ENCODE assay signal across 24 cellular contexts in the genomic region with DNA sequence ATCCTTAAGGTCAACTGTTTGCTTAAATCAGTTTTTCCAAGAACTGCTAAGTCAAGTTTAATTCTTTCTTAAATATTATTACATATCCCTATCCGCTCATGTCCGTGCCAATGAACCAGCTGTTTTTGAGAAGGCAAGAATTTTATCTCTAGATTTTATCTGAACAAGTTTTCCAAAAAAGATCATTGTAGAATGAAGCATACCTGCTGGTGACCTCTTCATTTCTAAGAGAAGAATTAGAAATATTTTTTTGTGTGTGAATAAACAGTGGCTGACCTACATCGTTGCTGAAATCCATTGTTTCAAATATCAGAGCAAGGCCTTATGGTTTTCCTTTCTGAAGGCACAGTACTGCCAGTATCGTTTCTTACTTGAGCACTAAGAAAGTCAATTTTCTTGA. TPM values are rescaled to one million over a fixed set of nuclear protein-coding genes. Genes with fewer than 3 reads are reported as not detected.
DNase-seq lines count a peak whose midpoint lies in the region; FAIRE-seq and TF ChIP-seq lines count a peak whose summit lies in the region.
"Had no signal": no experiment of that assay in that cellular context is flagged by ENCODE, and none has a peak within 500 bp of the region (broad histone marks: within the 10 kb centered on the region; RNA-seq: fewer than 3 reads in every experiment).

No MANE protein-coding gene starts in this region.

- H3K4me3 ChIP-seq in SJSA1 (no peak overlapping the region), parathyroid adenoma (ENCODE audit: low read depth, low read length) (no peak overlapping the region)
- H3K4me3 ChIP-seq: A549; BLaER1 treated with 17β-estradiol and CSF1 and Interleukin-3, amounts not matched to agents 10 nM and 100 nM had no signal

- peak; percentile 3 for FAIRE-seq in G401.6 (lab: Jason Lieb, UNC)
- FAIRE-seq: A549, GM12891, GM19239 had no signal

- H3K9ac ChIP-seq in parathyroid adenoma, result no peak overlapping the region
- H3K9ac ChIP-seq: BLaER1 treated with 17β-estradiol and CSF1 and Interleukin-3, amounts not matched to agents 10 nM and 100 nM had no signal

- H3K27me3 ChIP-seq in SJSA1 (replicated peaks) (no peaks in the 10 kb centered on the region), parathyroid adenoma (ENCODE audit: control insufficient read depth, insufficient read depth, low read length) (no peaks in the 10 kb centered on the region)
- H3K27me3 ChIP-seq: BLaER1 treated with 17β-estradiol and CSF1 and Interleukin-3, amounts not matched to agents 10 nM and 100 nM had no signal

- H3K36me3 ChIP-seq in SJSA1, result no peaks in the 10 kb centered on the region
- no peaks in the 10 kb centered on the region for H3K36me3 ChIP-seq in parathyroid adenoma (ENCODE audit: control insufficient read depth, insufficient read depth, low read length)
- H3K36me3 ChIP-seq: BLaER1 treated with 17β-estradiol and CSF1 and Interleukin-3, amounts not matched to agents 10 nM and 100 nM had no signal

- peaks cover 11% of the 10 kb centered on the region for H3K4me1 ChIP-seq in SJSA1 (replicated peaks)
- H3K4me1 ChIP-seq in parathyroid adenoma, result no peaks in the 10 kb centered on the region
- H3K4me1 ChIP-seq: A549 had no signal

- no peak overlapping the region for H3K4me3 Mint-ChIP-seq in mesothelial cell of epicardium
- H3K4me3 Mint-ChIP-seq: B cell; CD4-positive, alpha-beta T cell; CD8-positive, alpha-beta T cell had no signal

- no peaks in the 10 kb centered on the region for H3K36me3 Mint-ChIP-seq in mesothelial cell of epicardium
- H3K36me3 Mint-ChIP-seq: CD8-positive, alpha-beta T cell had no signal

- H3K27ac ChIP-seq in SJSA1, result peak overlapping the region; percentile 5; the same call in 1 of the 2 replicates
- H3K27ac ChIP-seq in parathyroid adenoma, result no peak overlapping the region
- H3K27ac ChIP-seq: 22Rv1; A549; BLaER1 treated with 17β-estradiol and CSF1 and Interleukin-3, amounts not matched to agents 10 nM and 100 nM; C4-2B had no signal

- DNase-seq in SJSA1 (ENCODE audit: low read depth in 1 of 2, low spot score in 2 of 2) (no peak), mesothelial cell of epicardium (ENCODE audit: low spot score in 2 of 2, unreplicated experiment in 2 of 2) (no peak), NCI-H2029 (lab: John Stamatoyannopoulos, UW) (no peak), COR-L47 (lab: John Stamatoyannopoulos, UW) (no peak)
- DNase-seq in NK-92 treated with Interleukin-12 subunit alpha and Interleukin-12 subunit beta, amount 100 ng/mL, for 24 hours (lab: John Stamatoyannopoulos, UW), result no peak
- DNase-seq: AML-193; CD4-positive, alpha-beta T cell; CD8-positive, alpha-beta T cell; DMS 273 treated with DMSO at 0.1 percent for 48 hours; DMS153; DMS53; DMS79; DND-41; EL; GF-D8 had no signal

- peaks cover 5% of the 10 kb centered on the region for H3K4me1 Mint-ChIP-seq in mesothelial cell of epicardium
- H3K4me1 Mint-ChIP-seq: B cell had no signal

- H3K9me3 ChIP-seq in SJSA1 (replicated peaks) (no peaks in the 10 kb centered on the region; the same call in 1 of the 2 replicates), parathyroid adenoma (ENCODE audit: control insufficient read depth, low read length) (no peaks in the 10 kb centered on the region)
- H3K9me3 ChIP-seq: A549 had no signal

- H3K79me2 ChIP-seq in parathyroid adenoma, result no peaks in the 10 kb centered on the region

- H3K4me2 ChIP-seq in parathyroid adenoma (ENCODE audit: low read length), result no peak overlapping the region
- H3K4me2 ChIP-seq: A549; BLaER1 treated with 17β-estradiol and CSF1 and Interleukin-3, amounts not matched to agents 10 nM and 100 nM had no signal

- TF ChIP-seq CTCF in mesothelial cell of epicardium (IDR thresholded peaks at IDR 0.05; ENCODE audit: unreplicated experiment), result no peak
- no peak for TF ChIP-seq CTCF in parathyroid adenoma (IDR thresholded peaks at IDR 0.05)

- H3K27me3 Mint-ChIP-seq in mesothelial cell of epicardium (ENCODE audit: low read depth), result no peaks in the 10 kb centered on the region
- H3K27me3 Mint-ChIP-seq: B cell; CD4-positive, alpha-beta T cell had no signal

- peak overlapping the region; percentile 7 for H2AFZ ChIP-seq in parathyroid adenoma

- peaks cover 4% of the 10 kb centered on the region for H3K9me3 Mint-ChIP-seq in mesothelial cell of epicardium
- H3K9me3 Mint-ChIP-seq: CD4-positive, alpha-beta T cell; CD8-positive, alpha-beta T cell had no signal

- peak overlapping the region; percentile 6 for H3K27ac Mint-ChIP-seq in mesothelial cell of epicardium
- H3K27ac Mint-ChIP-seq: B cell; CD4-positive, alpha-beta T cell; CD8-positive, alpha-beta T cell had no signal

RNA-seq across cellular contexts. Expression of gene RND3, which starts 58.5 kb away (rescaled TPM):
- 170 and 178 TPM in 2 replicates for total RNA-seq in SJSA1 (2014; rRNA removed; shearing (Covaris generic))
- 140 to 145 TPM (median 144 TPM) in 3 replicates for total RNA-seq in mesothelial cell of epicardium
- total RNA-seq: B cell; CD4-positive, alpha-beta T cell; CD8-positive, alpha-beta T cell had no signal
